Comparison of ENCODE assay signal across 17 cellular contexts in genomic region chr3:179063945-179064560, GRCh38. TPM values are rescaled to one million over a fixed set of nuclear protein-coding genes. Genes with fewer than 3 reads are reported as not detected.
DNase-seq lines count a peak whose midpoint lies in the region; TF ChIP-seq lines count a peak whose summit lies in the region.
"Had no signal": no experiment of that assay in that cellular context is flagged by ENCODE, and none has a peak within 500 bp of the region (broad histone marks: within the 10 kb centered on the region; RNA-seq: fewer than 3 reads in every experiment).

No MANE protein-coding gene starts in this region.

- peak overlapping the region in 1 of 2 donors; percentile 26 for H3K27ac ChIP-seq in breast epithelium
- H3K27ac ChIP-seq: 22Rv1 had no signal

- TF ChIP-seq CTCF in MCF 10A (IDR thresholded peaks at IDR 0.05; ENCODE audit: unreplicated experiment) (no peak), breast epithelium (IDR thresholded peaks at IDR 0.05) (no peak)

- peak overlapping the region; percentile 15 for H3K4me3 Mint-ChIP-seq in MCF 10A (ENCODE audit: unreplicated experiment)
- H3K4me3 Mint-ChIP-seq: activated CD4-positive, alpha-beta T cell treated with anti-CD3 and anti-CD28 coated beads for 36 hours; dendritic cell treated with granulocyte-macrophage colony-stimulating factor and Interleukin-4, amounts not matched to agents 40 ng/mL and 50 ng/mL, for 4 days; nephron had no signal

- H3K9me3 ChIP-seq in breast epithelium: no peaks in the 10 kb centered on the region
- H3K9me3 ChIP-seq: esophagus muscularis mucosa had no signal

- H3K27me3 ChIP-seq in breast epithelium: no peaks in the 10 kb centered on the region
- H3K27me3 ChIP-seq: esophagus muscularis mucosa had no signal

- DNase-seq in MCF 10A (ENCODE audit: unreplicated experiment) (peak; percentile 82), breast epithelium (ENCODE audit: low spot score in 2 of 2) (no peak), SK-MEL-5 (ENCODE audit: low read depth, low spot score) (peak; percentile 85), fibroblast of gingiva (ENCODE audit: low read depth) (peak; percentile 79), DMS153 treated with DMSO at 0.1 percent for 48 hours (lab: John Stamatoyannopoulos, UW; ENCODE audit: unreplicated experiment) (no peak), NCI-H748 treated with DMSO at 0.1 percent for 48 hours (lab: John Stamatoyannopoulos, UW) (no peak), D341Med (ENCODE audit: low spot score) (no peak)
- no peak for DNase-seq in activated T-cell treated with anti-CD3 and anti-CD28 coated beads, Interleukin-2, amount 50 U/mL, for 48 hours
- DNase-seq: activated CD4-positive, alpha-beta T cell treated with anti-CD3 and anti-CD28 coated beads for 36 hours; activated naive CD4-positive, alpha-beta T cell treated with Interleukin-2 at 50 U/mL for 16 hours; DND-41; NCI-H1092; stimulated activated CD4-positive, alpha-beta T cell treated with anti-CD3 and anti-CD28 coated beads, Interleukin-12 subunit alpha, Interleukin-12 subunit beta, amount 100 ng/mL, for 4 hours had no signal

- peak overlapping the region; percentile 97 for H3K27ac Mint-ChIP-seq in MCF 10A (ENCODE audit: low read depth, unreplicated experiment)
- H3K27ac Mint-ChIP-seq: activated CD4-positive, alpha-beta T cell treated with anti-CD3 and anti-CD28 coated beads for 36 hours; dendritic cell treated with granulocyte-macrophage colony-stimulating factor and Interleukin-4, amounts not matched to agents 40 ng/mL and 50 ng/mL, for 4 days had no signal

- peaks cover 73% of the 10 kb centered on the region for H3K4me1 Mint-ChIP-seq in MCF 10A (ENCODE audit: insufficient read depth, unreplicated experiment)

- no peak overlapping the region for H3K4me3 ChIP-seq in breast epithelium
- H3K4me3 ChIP-seq: esophagus muscularis mucosa had no signal

- in situ Hi-C loops in SK-MEL-5 (cut with HindIII; ENCODE audit: low pct_unique_long_range_greater_than_20kb, low sequenced_read_pairs): no loop called here

- no peaks in the 10 kb centered on the region for H3K27me3 Mint-ChIP-seq in MCF 10A (ENCODE audit: insufficient read depth, unreplicated experiment)
- H3K27me3 Mint-ChIP-seq: activated CD4-positive, alpha-beta T cell treated with anti-CD3 and anti-CD28 coated beads for 36 hours; dendritic cell treated with granulocyte-macrophage colony-stimulating factor and Interleukin-4, amounts not matched to agents 40 ng/mL and 50 ng/mL, for 4 days had no signal

- no peak for TF ChIP-seq POLR2A in breast epithelium (IDR thresholded peaks at IDR 0.05)

- POLR2A ChIA-PET in MCF 10A (lab: Yijun Ruan, JAX): interaction anchor here (0.7 to 2.0 kb wide), 12 partner anchors 16 to 499 kb away, joined by 3 to 11 read pairs (median 4); partner anchors contain the start of genes ACTL6A and ZNF639

- no TSS peak for BruUV-seq in MCF 10A (replicated peaks; lab: Mats Ljungman, UMichigan)

- H3K4me1 ChIP-seq in breast epithelium: no peaks in the 10 kb centered on the region

- peaks cover 91% of the 10 kb centered on the region for H3K36me3 Mint-ChIP-seq in MCF 10A (ENCODE audit: insufficient read depth, unreplicated experiment)

- CTCF ChIA-PET in MCF 10A (lab: Yijun Ruan, JAX): interaction anchor here (0.8 to 1.9 kb wide), 7 partner anchors 27 to 82 kb away, joined by 3 to 11 read pairs (median 4); no protein-coding TSS in a partner anchor

- H3K36me3 ChIP-seq in breast epithelium: no peaks in the 10 kb centered on the region

- intact Hi-C loops in MCF 10A (cut with micrococcal nuclease) (no loop called here), breast epithelium (cut with DNase I; ENCODE audit: low total_unique reads) (no loop called here)

- no peaks in the 10 kb centered on the region for H3K9me3 Mint-ChIP-seq in MCF 10A (ENCODE audit: unreplicated experiment)
- H3K9me3 Mint-ChIP-seq: dendritic cell treated with granulocyte-macrophage colony-stimulating factor and Interleukin-4, amounts not matched to agents 40 ng/mL and 50 ng/mL, for 4 days; nephron had no signal

RNA-seq across cellular contexts. Expression of gene ZMAT3, which starts 7.6 kb away (rescaled TPM):
- total RNA-seq in MCF 10A (2022) (50.9 and 58.0 TPM in 2 replicates), breast epithelium (10 to 100 TPM; 10.4 to 19.5 (median 16.7) TPM)
- total RNA-seq in SK-MEL-5 (2014; rRNA removed; shearing (Covaris generic)): 12.2 and 13.2 TPM in 2 replicates
- 24.2 and 36.7 TPM in 2 replicates for polyA plus RNA-seq in SK-MEL-5 (2015; cell fraction: cytosol; rRNA removed)
- 9.9 and 13.8 TPM in 2 replicates for polyA plus RNA-seq in SK-MEL-5 (2015; cell fraction: nucleus; rRNA removed)

Comparison
In these comparisons a context has a peak if more than half of its experiments do, and no peak if none do; other contexts are left out.
1. DNase-seq: peak in MCF 10A (single experiment), SK-MEL-5 (single experiment) and fibroblast of gingiva (single experiment); none in breast epithelium (0 of 2), DMS153 treated with DMSO at 0.1 percent for 48 hours (single experiment), NCI-H748 treated with DMSO at 0.1 percent for 48 hours (single experiment), activated T-cell treated with anti-CD3 and anti-CD28 coated beads, Interleukin-2, amount 50 U/mL, for 48 hours (0 of 2) and D341Med (single experiment).